1 cellular context compared by ENCODE assay signal in the genomic region with DNA sequence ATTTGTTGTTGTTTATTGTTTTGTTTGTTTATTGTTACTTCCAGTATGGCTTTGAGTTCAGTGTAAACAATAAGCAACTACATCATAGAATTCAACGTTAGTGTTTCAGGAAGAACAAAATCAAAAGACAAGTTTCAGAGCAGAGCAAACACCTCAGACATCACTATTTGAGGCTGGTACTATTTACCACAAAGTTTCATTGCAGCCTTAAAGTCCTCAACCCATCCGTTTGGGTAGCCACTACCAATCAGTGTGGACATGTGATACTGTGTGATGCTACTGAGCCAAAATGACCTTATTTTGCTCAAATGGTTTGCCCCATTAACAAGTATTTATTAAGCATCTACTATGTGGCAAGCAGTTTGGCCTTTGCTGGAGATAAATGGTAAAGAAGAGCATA.
TF ChIP-seq lines count a peak whose summit lies in the region.

No MANE protein-coding gene starts in this region.

TF ChIP-seq in SK-N-SH, 30 proteins besides CTCF, POLR2A, EP300 and RAD21:
- TF ChIP-seq, protein P1, sequence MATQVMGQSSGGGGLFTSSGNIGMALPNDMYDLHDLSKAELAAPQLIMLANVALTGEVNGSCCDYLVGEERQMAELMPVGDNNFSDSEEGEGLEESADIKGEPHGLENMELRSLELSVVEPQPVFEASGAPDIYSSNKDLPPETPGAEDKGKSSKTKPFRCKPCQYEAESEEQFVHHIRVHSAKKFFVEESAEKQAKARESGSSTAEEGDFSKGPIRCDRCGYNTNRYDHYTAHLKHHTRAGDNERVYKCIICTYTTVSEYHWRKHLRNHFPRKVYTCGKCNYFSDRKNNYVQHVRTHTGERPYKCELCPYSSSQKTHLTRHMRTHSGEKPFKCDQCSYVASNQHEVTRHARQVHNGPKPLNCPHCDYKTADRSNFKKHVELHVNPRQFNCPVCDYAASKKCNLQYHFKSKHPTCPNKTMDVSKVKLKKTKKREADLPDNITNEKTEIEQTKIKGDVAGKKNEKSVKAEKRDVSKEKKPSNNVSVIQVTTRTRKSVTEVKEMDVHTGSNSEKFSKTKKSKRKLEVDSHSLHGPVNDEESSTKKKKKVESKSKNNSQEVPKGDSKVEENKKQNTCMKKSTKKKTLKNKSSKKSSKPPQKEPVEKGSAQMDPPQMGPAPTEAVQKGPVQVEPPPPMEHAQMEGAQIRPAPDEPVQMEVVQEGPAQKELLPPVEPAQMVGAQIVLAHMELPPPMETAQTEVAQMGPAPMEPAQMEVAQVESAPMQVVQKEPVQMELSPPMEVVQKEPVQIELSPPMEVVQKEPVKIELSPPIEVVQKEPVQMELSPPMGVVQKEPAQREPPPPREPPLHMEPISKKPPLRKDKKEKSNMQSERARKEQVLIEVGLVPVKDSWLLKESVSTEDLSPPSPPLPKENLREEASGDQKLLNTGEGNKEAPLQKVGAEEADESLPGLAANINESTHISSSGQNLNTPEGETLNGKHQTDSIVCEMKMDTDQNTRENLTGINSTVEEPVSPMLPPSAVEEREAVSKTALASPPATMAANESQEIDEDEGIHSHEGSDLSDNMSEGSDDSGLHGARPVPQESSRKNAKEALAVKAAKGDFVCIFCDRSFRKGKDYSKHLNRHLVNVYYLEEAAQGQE (IDR thresholded peaks at IDR 0.05; ENCODE audit: low read depth, low read length) = no peak
- TF ChIP-seq GATA2 (CRISPR knock-in tag; IDR thresholded peaks at IDR 0.05) (no peak), FOXJ3 (CRISPR knock-in tag; IDR thresholded peaks at IDR 0.05) (no peak), JUND (IDR thresholded peaks at IDR 0.05) (no peak), POLR2AphosphoS5 (IDR thresholded peaks at IDR 0.05; ENCODE audit: low read depth, low read length) (no peak), NRF1 (IDR thresholded peaks at IDR 0.05; ENCODE audit: low read depth, low read length) (no peak), YY1 (IDR thresholded peaks at IDR 0.05; ENCODE audit: low read depth) (no peak), MEF2A (IDR thresholded peaks at IDR 0.05; ENCODE audit: borderline replicate concordance, low read depth) (no peak), EZH2phosphoT487 (IDR thresholded peaks at IDR 0.05; ENCODE audit: borderline replicate concordance, low read depth) (no peak), RCOR1 (IDR thresholded peaks at IDR 0.05; ENCODE audit: low read length) (no peak), FOSL2 (IDR thresholded peaks at IDR 0.05; ENCODE audit: borderline replicate concordance, low read depth) (no peak), TAF1 (IDR thresholded peaks at IDR 0.05; ENCODE audit: borderline replicate concordance, low read depth, low read length) (no peak), FOXM1 (IDR thresholded peaks at IDR 0.05; ENCODE audit: low read depth) (no peak), TEAD4 (IDR thresholded peaks at IDR 0.05; ENCODE audit: borderline replicate concordance, insufficient read depth) (no peak)
- TF ChIP-seq, protein P2, sequence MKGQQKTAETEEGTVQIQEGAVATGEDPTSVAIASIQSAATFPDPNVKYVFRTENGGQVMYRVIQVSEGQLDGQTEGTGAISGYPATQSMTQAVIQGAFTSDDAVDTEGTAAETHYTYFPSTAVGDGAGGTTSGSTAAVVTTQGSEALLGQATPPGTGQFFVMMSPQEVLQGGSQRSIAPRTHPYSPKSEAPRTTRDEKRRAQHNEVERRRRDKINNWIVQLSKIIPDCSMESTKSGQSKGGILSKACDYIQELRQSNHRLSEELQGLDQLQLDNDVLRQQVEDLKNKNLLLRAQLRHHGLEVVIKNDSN (IDR thresholded peaks at IDR 0.05; ENCODE audit: borderline replicate concordance, low read depth) = no peak
- TF ChIP-seq, protein P3, sequence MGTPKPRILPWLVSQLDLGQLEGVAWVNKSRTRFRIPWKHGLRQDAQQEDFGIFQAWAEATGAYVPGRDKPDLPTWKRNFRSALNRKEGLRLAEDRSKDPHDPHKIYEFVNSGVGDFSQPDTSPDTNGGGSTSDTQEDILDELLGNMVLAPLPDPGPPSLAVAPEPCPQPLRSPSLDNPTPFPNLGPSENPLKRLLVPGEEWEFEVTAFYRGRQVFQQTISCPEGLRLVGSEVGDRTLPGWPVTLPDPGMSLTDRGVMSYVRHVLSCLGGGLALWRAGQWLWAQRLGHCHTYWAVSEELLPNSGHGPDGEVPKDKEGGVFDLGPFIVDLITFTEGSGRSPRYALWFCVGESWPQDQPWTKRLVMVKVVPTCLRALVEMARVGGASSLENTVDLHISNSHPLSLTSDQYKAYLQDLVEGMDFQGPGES (IDR thresholded peaks at IDR 0.05; ENCODE audit: low read depth, low read length) = no peak
- TF ChIP-seq, protein P4, sequence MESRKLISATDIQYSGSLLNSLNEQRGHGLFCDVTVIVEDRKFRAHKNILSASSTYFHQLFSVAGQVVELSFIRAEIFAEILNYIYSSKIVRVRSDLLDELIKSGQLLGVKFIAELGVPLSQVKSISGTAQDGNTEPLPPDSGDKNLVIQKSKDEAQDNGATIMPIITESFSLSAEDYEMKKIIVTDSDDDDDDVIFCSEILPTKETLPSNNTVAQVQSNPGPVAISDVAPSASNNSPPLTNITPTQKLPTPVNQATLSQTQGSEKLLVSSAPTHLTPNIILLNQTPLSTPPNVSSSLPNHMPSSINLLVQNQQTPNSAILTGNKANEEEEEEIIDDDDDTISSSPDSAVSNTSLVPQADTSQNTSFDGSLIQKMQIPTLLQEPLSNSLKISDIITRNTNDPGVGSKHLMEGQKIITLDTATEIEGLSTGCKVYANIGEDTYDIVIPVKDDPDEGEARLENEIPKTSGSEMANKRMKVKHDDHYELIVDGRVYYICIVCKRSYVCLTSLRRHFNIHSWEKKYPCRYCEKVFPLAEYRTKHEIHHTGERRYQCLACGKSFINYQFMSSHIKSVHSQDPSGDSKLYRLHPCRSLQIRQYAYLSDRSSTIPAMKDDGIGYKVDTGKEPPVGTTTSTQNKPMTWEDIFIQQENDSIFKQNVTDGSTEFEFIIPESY (IDR thresholded peaks at IDR 0.05; ENCODE audit: borderline replicate concordance, low read depth) = no peak
- TF ChIP-seq, protein P5, sequence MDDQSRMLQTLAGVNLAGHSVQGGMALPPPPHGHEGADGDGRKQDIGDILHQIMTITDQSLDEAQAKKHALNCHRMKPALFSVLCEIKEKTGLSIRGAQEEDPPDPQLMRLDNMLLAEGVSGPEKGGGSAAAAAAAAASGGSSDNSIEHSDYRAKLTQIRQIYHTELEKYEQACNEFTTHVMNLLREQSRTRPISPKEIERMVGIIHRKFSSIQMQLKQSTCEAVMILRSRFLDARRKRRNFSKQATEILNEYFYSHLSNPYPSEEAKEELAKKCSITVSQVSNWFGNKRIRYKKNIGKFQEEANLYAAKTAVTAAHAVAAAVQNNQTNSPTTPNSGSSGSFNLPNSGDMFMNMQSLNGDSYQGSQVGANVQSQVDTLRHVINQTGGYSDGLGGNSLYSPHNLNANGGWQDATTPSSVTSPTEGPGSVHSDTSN (IDR thresholded peaks at IDR 0.05) = no peak
